9 cellular contexts compared by ENCODE assay signal in genomic region chr5:89729623-89730390, GRCh38.
DNase-seq lines count a peak whose midpoint lies in the region; ATAC-seq and TF ChIP-seq lines count a peak whose summit lies in the region.
"Had no signal": no experiment of that assay in that cellular context is flagged by ENCODE, and none has a peak within 500 bp of the region (broad histone marks: within the 10 kb centered on the region; RNA-seq: fewer than 3 reads in every experiment).

No MANE protein-coding gene starts in this region.

- no peak for TF ChIP-seq POLR2A in stomach (IDR thresholded peaks at IDR 0.05)

- TF ChIP-seq CTCF in stomach (IDR thresholded peaks at IDR 0.05), result no peak

- H3K27me3 ChIP-seq in skeletal muscle tissue (ENCODE audit: control insufficient read depth in 3 of 3, insufficient read depth in 3 of 3, low read length in 3 of 3), result no peaks in the 10 kb centered on the region
- H3K27me3 ChIP-seq in stomach, result no peaks in the 10 kb centered on the region

- H3K4me1 ChIP-seq in skeletal muscle tissue (ENCODE audit: control insufficient read depth in 3 of 3, insufficient read depth in 3 of 3, low read length in 3 of 3), result peaks cover 9 to 16% (median 10%) of the 10 kb centered on the region in 3 donors
- peaks cover 0 to 8% (median 0%) of the 10 kb centered on the region in 4 donors for H3K4me1 ChIP-seq in stomach
- H3K4me1 ChIP-seq: parathyroid adenoma had no signal

- TF ChIP-seq EP300 in stomach (IDR thresholded peaks at IDR 0.05), result no peak

- H3K9me3 ChIP-seq in skeletal muscle tissue (ENCODE audit: control insufficient read depth in 3 of 3, low read length in 3 of 3), result no peaks in the 10 kb centered on the region
- no peaks in the 10 kb centered on the region for H3K9me3 ChIP-seq in stomach

- ATAC-seq in HG03280 (IDR thresholded peaks at IDR 0.05; ENCODE audit: unreplicated experiment) (no peak), HG03108 (IDR thresholded peaks at IDR 0.05; ENCODE audit: unreplicated experiment) (no peak)

- in situ Hi-C loops in T47D (cut with HindIII; ENCODE audit: low pct_unique_long_range_greater_than_20kb, low sequenced_read_pairs), result no loop called here

- H3K9ac ChIP-seq in skeletal muscle tissue (ENCODE audit: low read depth in 1 of 3, low read length in 3 of 3), result no peak overlapping the region
- H3K9ac ChIP-seq: parathyroid adenoma had no signal

- DNase-seq in NCI-H446 (lab: John Stamatoyannopoulos, UW) (peak; percentile 10 to 40), NCI-H446 treated with DMSO at 0.1 percent for 48 hours (lab: John Stamatoyannopoulos, UW) (no peak), LHCN-M2 (ENCODE audit: low read depth) (peak; percentile 36), T47D (ENCODE audit: low read depth in 1 of 2, low spot score in 1 of 2) (peak; percentile 2 to 55), stomach (no peak)

- intact Hi-C loops in stomach (cut with DNase I; ENCODE audit: low total_unique reads), result no loop called here

- H3K4me3 ChIP-seq in skeletal muscle tissue (ENCODE audit: low read length in 3 of 3) (no peak overlapping the region), stomach (no peak overlapping the region)

- 59 to 71% (median 62%) methylated on average over 2 of the region's 2 CpGs for WGBS in stomach, 5 donors

- H3K27ac ChIP-seq in skeletal muscle tissue (ENCODE audit: low read depth, low read length), result peak overlapping the region; percentile 9
- H3K27ac ChIP-seq in stomach, result no peak overlapping the region
- H3K27ac ChIP-seq: parathyroid adenoma had no signal

- H3K36me3 ChIP-seq in skeletal muscle tissue (ENCODE audit: control insufficient read depth in 3 of 3, insufficient read depth in 3 of 3, low read length in 3 of 3) (no peaks in the 10 kb centered on the region), stomach (no peaks in the 10 kb centered on the region)

Comparison
In these comparisons a context has a peak if more than half of its experiments do, and no peak if none do; other contexts are left out.
1. DNase-seq: peak in NCI-H446 (2 of 2), LHCN-M2 (single experiment) and T47D (2 of 2); none in NCI-H446 treated with DMSO at 0.1 percent for 48 hours (single experiment) and stomach (single experiment).